In genomic region chr19:38675611-38676010, GRCh38 we compare ENCODE assay signal across 8 cellular contexts. TPM values are rescaled to one million over a fixed set of nuclear protein-coding genes. Genes with fewer than 3 reads are reported as not detected.
DNase-seq lines count a peak whose midpoint lies in the region; ATAC-seq and TF ChIP-seq lines count a peak whose summit lies in the region.

No MANE protein-coding gene starts in this region.

- H3K4me1 Mint-ChIP-seq in HFFc6 (ENCODE audit: low read depth) = peaks cover 84% of the 10 kb centered on the region
- H3K4me1 Mint-ChIP-seq in activated CD8-positive, alpha-beta T cell treated with anti-CD3 and anti-CD28 coated beads for 36 hours (ENCODE audit: low read depth) = peaks cover 51% of the 10 kb centered on the region
- peaks cover 50% of the 10 kb centered on the region for H3K4me1 Mint-ChIP-seq in stimulated activated naive CD8-positive, alpha-beta T cell treated with anti-CD3 and anti-CD28 coated beads, Interleukin-15, Interleukin-2, amounts not matched to agents 100 ng/mL and 50 ng/mL, for 24 hours (ENCODE audit: low read depth)
- H3K4me1 Mint-ChIP-seq in activated naive CD4-positive, alpha-beta T cell treated with anti-CD3 and anti-CD28 coated beads for 36 hours (ENCODE audit: low read depth) = peaks cover 16% of the 10 kb centered on the region

- H3K27me3 ChIP-seq in layer of hippocampus (ENCODE audit: control insufficient read depth, insufficient read depth, low read length) = no peaks in the 10 kb centered on the region

- H3K27me3 Mint-ChIP-seq in HFFc6 (ENCODE audit: insufficient read depth) = peaks cover 6% of the 10 kb centered on the region
- H3K27me3 Mint-ChIP-seq in activated CD8-positive, alpha-beta T cell treated with anti-CD3 and anti-CD28 coated beads for 36 hours = no peaks in the 10 kb centered on the region
- no peaks in the 10 kb centered on the region for H3K27me3 Mint-ChIP-seq in stimulated activated naive CD8-positive, alpha-beta T cell treated with anti-CD3 and anti-CD28 coated beads, Interleukin-15, Interleukin-2, amounts not matched to agents 100 ng/mL and 50 ng/mL, for 24 hours
- no peaks in the 10 kb centered on the region for H3K27me3 Mint-ChIP-seq in activated naive CD4-positive, alpha-beta T cell treated with anti-CD3 and anti-CD28 coated beads for 36 hours (ENCODE audit: low read depth)

- H3K4me3 Mint-ChIP-seq in HFFc6 = peak overlapping the region; percentile 54
- no peak overlapping the region for H3K4me3 Mint-ChIP-seq in activated CD8-positive, alpha-beta T cell treated with anti-CD3 and anti-CD28 coated beads for 36 hours
- H3K4me3 Mint-ChIP-seq in stimulated activated naive CD8-positive, alpha-beta T cell treated with anti-CD3 and anti-CD28 coated beads, Interleukin-15, Interleukin-2, amounts not matched to agents 100 ng/mL and 50 ng/mL, for 24 hours = peak overlapping the region; percentile 5
- no peak overlapping the region for H3K4me3 Mint-ChIP-seq in activated naive CD4-positive, alpha-beta T cell treated with anti-CD3 and anti-CD28 coated beads for 36 hours

- POLR2A ChIA-PET in activated CD8-positive, alpha-beta T cell treated with anti-CD3 and anti-CD28 coated beads for 36 hours (lab: Charles Lee) = interaction anchor here (0.6 to 1.2 kb wide), 2 partner anchors 14 kb away, joined by 3 read pairs; no protein-coding TSS in a partner anchor

- H3K27ac Mint-ChIP-seq in HFFc6 = peak overlapping the region; percentile 81
- no peak overlapping the region for H3K27ac Mint-ChIP-seq in activated CD8-positive, alpha-beta T cell treated with anti-CD3 and anti-CD28 coated beads for 36 hours
- H3K27ac Mint-ChIP-seq in stimulated activated naive CD8-positive, alpha-beta T cell treated with anti-CD3 and anti-CD28 coated beads, Interleukin-15, Interleukin-2, amounts not matched to agents 100 ng/mL and 50 ng/mL, for 24 hours = no peak overlapping the region
- H3K27ac Mint-ChIP-seq in activated naive CD4-positive, alpha-beta T cell treated with anti-CD3 and anti-CD28 coated beads for 36 hours = no peak overlapping the region

- ATAC-seq in activated CD8-positive, alpha-beta T cell treated with anti-CD3 and anti-CD28 coated beads for 36 hours = peak; percentile 94
- no peak for ATAC-seq in GM19463 (IDR thresholded peaks at IDR 0.05; ENCODE audit: unreplicated experiment)

- CTCF ChIA-PET in activated CD8-positive, alpha-beta T cell treated with anti-CD3 and anti-CD28 coated beads for 36 hours (lab: Charles Lee) = interaction anchor here (2.2 kb wide), 2 partner anchors 17 to 20 kb away, joined by 6 to 7 read pairs; no protein-coding TSS in a partner anchor
- CTCF ChIA-PET in activated naive CD4-positive, alpha-beta T cell treated with anti-CD3 and anti-CD28 coated beads for 36 hours (lab: Charles Lee) = no interaction called here

- DNase-seq in HFFc6 = no peak
- DNase-seq in activated CD8-positive, alpha-beta T cell treated with anti-CD3 and anti-CD28 coated beads for 36 hours = peak; percentile 69
- no peak for DNase-seq in cerebellum (ENCODE audit: low spot score)
- DNase-seq in activated naive CD4-positive, alpha-beta T cell treated with anti-CD3 and anti-CD28 coated beads for 36 hours = no peak
- DNase-seq in NCI-H1417 treated with DMSO at 0.1 percent for 48 hours (lab: John Stamatoyannopoulos, UW) = no peak

- H3K9me3 Mint-ChIP-seq in HFFc6 = no peaks in the 10 kb centered on the region
- no peaks in the 10 kb centered on the region for H3K9me3 Mint-ChIP-seq in activated CD8-positive, alpha-beta T cell treated with anti-CD3 and anti-CD28 coated beads for 36 hours
- no peaks in the 10 kb centered on the region for H3K9me3 Mint-ChIP-seq in stimulated activated naive CD8-positive, alpha-beta T cell treated with anti-CD3 and anti-CD28 coated beads, Interleukin-15, Interleukin-2, amounts not matched to agents 100 ng/mL and 50 ng/mL, for 24 hours
- no peaks in the 10 kb centered on the region for H3K9me3 Mint-ChIP-seq in activated naive CD4-positive, alpha-beta T cell treated with anti-CD3 and anti-CD28 coated beads for 36 hours

- intact Hi-C loops in activated CD8-positive, alpha-beta T cell treated with anti-CD3 and anti-CD28 coated beads for 36 hours (cut with micrococcal nuclease) = no loop called here
- intact Hi-C loops in activated naive CD4-positive, alpha-beta T cell treated with anti-CD3 and anti-CD28 coated beads for 36 hours (cut with micrococcal nuclease) = no loop called here

- peak overlapping the region; percentile 39 for H3K27ac ChIP-seq in layer of hippocampus (ENCODE audit: low read depth, low read length)

- H3K36me3 Mint-ChIP-seq in HFFc6 (ENCODE audit: low read depth) = peaks cover 42% of the 10 kb centered on the region
- H3K36me3 Mint-ChIP-seq in activated CD8-positive, alpha-beta T cell treated with anti-CD3 and anti-CD28 coated beads for 36 hours (ENCODE audit: low read depth) = peaks cover 8% of the 10 kb centered on the region
- H3K36me3 Mint-ChIP-seq in stimulated activated naive CD8-positive, alpha-beta T cell treated with anti-CD3 and anti-CD28 coated beads, Interleukin-15, Interleukin-2, amounts not matched to agents 100 ng/mL and 50 ng/mL, for 24 hours (ENCODE audit: low read depth) = peaks cover 20% of the 10 kb centered on the region
- peaks cover 3% of the 10 kb centered on the region for H3K36me3 Mint-ChIP-seq in activated naive CD4-positive, alpha-beta T cell treated with anti-CD3 and anti-CD28 coated beads for 36 hours (ENCODE audit: low read depth)

- no peak; the same call in 1 of the 2 replicates for TF ChIP-seq CTCF in HFFc6 (IDR thresholded peaks at IDR 0.05)
- TF ChIP-seq CTCF in activated CD8-positive, alpha-beta T cell treated with anti-CD3 and anti-CD28 coated beads for 36 hours (IDR thresholded peaks at IDR 0.05) = no peak

RNA-seq across cellular contexts. Expression of gene ACTN4, which starts 28.2 kb away (rescaled TPM):
- total RNA-seq in HFFc6 (2021; fragmentation: NEBNext Ultra II Directional; extraction: Animal tissue kit (Norgen Biotek cat#: 25700)) = 1,000 to 10,000 TPM in 5 of 6 experiments, 100 to 1,000 TPM in 1; 972 to 1,299 (median 1,250) TPM
- 100 to 1,000 TPM; 183 to 189 TPM for total RNA-seq in activated CD8-positive, alpha-beta T cell treated with anti-CD3 and anti-CD28 coated beads for 36 hours
- 71.8 TPM for total RNA-seq in cerebellum
- total RNA-seq in activated naive CD4-positive, alpha-beta T cell treated with anti-CD3 and anti-CD28 coated beads for 36 hours = 100 to 1,000 TPM; 117 to 119 TPM

RNA-seq across cellular contexts. Expression of gene EIF3K, which starts 56.6 kb away (rescaled TPM):
- 100 to 1,000 TPM; 227 to 241 (median 238) TPM for total RNA-seq in HFFc6 (2021; fragmentation: NEBNext Ultra II Directional; extraction: Animal tissue kit (Norgen Biotek cat#: 25700))
- 100 to 1,000 TPM; 306 to 308 TPM for total RNA-seq in activated CD8-positive, alpha-beta T cell treated with anti-CD3 and anti-CD28 coated beads for 36 hours
- 98.1 TPM for total RNA-seq in cerebellum
- total RNA-seq in activated naive CD4-positive, alpha-beta T cell treated with anti-CD3 and anti-CD28 coated beads for 36 hours = 100 to 1,000 TPM; 299 to 324 TPM

RNA-seq across cellular contexts. Expression of gene MAP4K1, which starts 57.9 kb away (rescaled TPM):
- total RNA-seq in HFFc6 (2021; fragmentation: NEBNext Ultra II Directional; extraction: Animal tissue kit (Norgen Biotek cat#: 25700)) = under 1 TPM in 3 of 6 experiments, not detected in 3; 0.27 to 0.74 (median 0.28) TPM
- total RNA-seq in activated CD8-positive, alpha-beta T cell treated with anti-CD3 and anti-CD28 coated beads for 36 hours = 100 to 1,000 TPM; 166 to 174 TPM
- total RNA-seq in cerebellum = 0.27 TPM
- 100 to 1,000 TPM; 135 to 148 TPM for total RNA-seq in activated naive CD4-positive, alpha-beta T cell treated with anti-CD3 and anti-CD28 coated beads for 36 hours

Comparison
In these comparisons a context has a peak if more than half of its experiments do, and no peak if none do; other contexts are left out.
1. H3K4me3 Mint-ChIP-seq: peak in HFFc6 (single experiment) and stimulated activated naive CD8-positive, alpha-beta T cell treated with anti-CD3 and anti-CD28 coated beads, Interleukin-15, Interleukin-2, amounts not matched to agents 100 ng/mL and 50 ng/mL, for 24 hours (single experiment); none in activated CD8-positive, alpha-beta T cell treated with anti-CD3 and anti-CD28 coated beads for 36 hours (single experiment) and activated naive CD4-positive, alpha-beta T cell treated with anti-CD3 and anti-CD28 coated beads for 36 hours (single experiment).
2. RNA of gene ACTN4, which starts 28.2 kb away (total RNA-seq): 972 to 1,299 TPM in HFFc6; 183 to 189 TPM in activated CD8-positive, alpha-beta T cell treated with anti-CD3 and anti-CD28 coated beads for 36 hours, 117 to 119 TPM in activated naive CD4-positive, alpha-beta T cell treated with anti-CD3 and anti-CD28 coated beads for 36 hours and 71.8 TPM in cerebellum (single experiment); every median in the first group is over 4 times any median in the second.
3. RNA of gene MAP4K1, which starts 57.9 kb away (total RNA-seq): 166 to 174 TPM in activated CD8-positive, alpha-beta T cell treated with anti-CD3 and anti-CD28 coated beads for 36 hours and 135 to 148 TPM in activated naive CD4-positive, alpha-beta T cell treated with anti-CD3 and anti-CD28 coated beads for 36 hours; 0.27 to 0.74 TPM in HFFc6 and 0.27 TPM in cerebellum (single experiment); every median in the first group is over 10 times any median in the second.